Comparison of ENCODE assay signal across 4 cellular contexts in genomic region chr12:27130284-27130683, GRCh38. TPM values are rescaled to one million over a fixed set of nuclear protein-coding genes. Genes with fewer than 3 reads are reported as not detected.
"Had no signal": no experiment of that assay in that cellular context is flagged by ENCODE, and none has a peak within 500 bp of the region (broad histone marks: within the 10 kb centered on the region; RNA-seq: fewer than 3 reads in every experiment).

No MANE protein-coding gene starts in this region.

RNA-seq across cellular contexts. Expression of gene C12orf71, which starts 47.9 kb away (rescaled TPM):
- total RNA-seq: LHCN-M2, M059J, MCF 10A, NCI-H460 had no signal
